Comparison of ENCODE assay signal across 38 cellular contexts in genomic region chr2:72038524-72038923, GRCh38.
"Had no signal": no experiment of that assay in that cellular context is flagged by ENCODE, and none has a peak within 500 bp of the region (broad histone marks: within the 10 kb centered on the region; RNA-seq: fewer than 3 reads in every experiment).

No MANE protein-coding gene starts in this region.

- H3K4me3 ChIP-seq: ascending aorta, cardiac muscle cell had no signal

- H3K27me3 Mint-ChIP-seq: activated B cell treated with CpG ODN at 0.5 μM for 24 hours; activated CD4-positive, alpha-beta memory T cell treated with anti-CD3 and anti-CD28 coated beads, Interleukin-2, amount 10 ng/mL, durations not matched to agents 7 days and 5 days; activated CD4-positive, alpha-beta T cell treated with anti-CD3 and anti-CD28 coated beads, Interleukin-2, amount 10 ng/mL, durations not matched to agents 24 days and 14 days; activated CD8-positive, alpha-beta memory T cell treated with anti-CD3 and anti-CD28 coated beads, Interleukin-2, amount 10 ng/mL, durations not matched to agents 7 days and 5 days; activated naive CD4-positive, alpha-beta T cell treated with anti-CD3 and anti-CD28 coated beads, Interleukin-2, amount 50 U/mL, for 24 hours; activated naive CD8-positive, alpha-beta T cell treated with anti-CD3 and anti-CD28 coated beads, Interleukin-2, amount 50 U/mL, for 24 hours; activated T-cell treated with anti-CD3 and anti-CD28 coated beads, Interleukin-2, amount 50 U/mL, for 24 hours had no signal

- H3K27me3 ChIP-seq: ascending aorta, cardiac muscle cell had no signal

- H3K4me1 ChIP-seq: ascending aorta had no signal

- ATAC-seq: activated CD8-positive, alpha-beta memory T cell treated with anti-CD3 and anti-CD28 coated beads, Interleukin-2, amount 10 ng/mL, durations not matched to agents 7 days and 5 days; activated CD8-positive, alpha-beta T cell treated with anti-CD3 and anti-CD28 coated beads, Interleukin-2, amount 10 ng/mL, durations not matched to agents 7 days and 5 days; activated naive CD8-positive, alpha-beta T cell treated with anti-CD3 and anti-CD28 coated beads, Interleukin-2, amount 50 U/mL, for 24 hours had no signal

- H3K36me3 Mint-ChIP-seq: activated CD8-positive, alpha-beta memory T cell treated with anti-CD3 and anti-CD28 coated beads, Interleukin-2, amount 10 ng/mL, durations not matched to agents 7 days and 5 days; activated naive CD4-positive, alpha-beta T cell treated with anti-CD3 and anti-CD28 coated beads, Interleukin-2, amount 10 ng/mL, durations not matched to agents 7 days and 5 days; activated naive CD4-positive, alpha-beta T cell treated with anti-CD3 and anti-CD28 coated beads, Interleukin-2, amount 50 U/mL, for 24 hours; activated naive CD8-positive, alpha-beta T cell; activated naive CD8-positive, alpha-beta T cell treated with anti-CD3 and anti-CD28 coated beads, Interleukin-2, amount 10 ng/mL, durations not matched to agents 7 days and 5 days; brain had no signal

- H3K27ac Mint-ChIP-seq: activated B cell treated with CpG ODN at 0.5 μM for 24 hours; activated CD4-positive, alpha-beta memory T cell treated with anti-CD3 and anti-CD28 coated beads, Interleukin-2, amount 10 ng/mL, durations not matched to agents 7 days and 5 days; activated CD4-positive, alpha-beta T cell treated with anti-CD3 and anti-CD28 coated beads, Interleukin-2, amount 10 ng/mL, durations not matched to agents 24 days and 14 days; activated CD8-positive, alpha-beta memory T cell treated with anti-CD3 and anti-CD28 coated beads, Interleukin-2, amount 10 ng/mL, durations not matched to agents 7 days and 5 days; activated CD8-positive, alpha-beta T cell treated with anti-CD3 and anti-CD28 coated beads, Interleukin-2, amount 10 ng/mL, durations not matched to agents 7 days and 5 days; activated naive CD4-positive, alpha-beta T cell treated with anti-CD3 and anti-CD28 coated beads, Interleukin-2, amount 10 ng/mL, durations not matched to agents 7 days and 5 days; activated naive CD4-positive, alpha-beta T cell treated with anti-CD3 and anti-CD28 coated beads, Interleukin-2, amount 50 U/mL, for 24 hours; activated naive CD8-positive, alpha-beta T cell; activated naive CD8-positive, alpha-beta T cell treated with anti-CD3 and anti-CD28 coated beads, Interleukin-2, amount 50 U/mL, for 24 hours; activated T-cell treated with anti-CD3 and anti-CD28 coated beads, Interleukin-2, amount 50 U/mL, for 24 hours; activated T-helper 2 cell treated with anti-CD3 and anti-CD28 coated beads, Interferon-gamma antibody, Interleukin-2, Interleukin-4, amounts not matched to agents 10 μg/mL and 5 μg/mL and 100 μg/mL, durations not matched to agents 14 hours and 24 hours and 36 hours; brain; T-helper 1 cell treated with Interleukin-12 subunit alpha and Interleukin-12 subunit beta and Interleukin-4 antibody, amounts not matched to agents 30 μg/mL and 1 μg/mL, for 36 hours; T-helper 2 cell treated with Interferon-gamma antibody and Interleukin-4, amounts not matched to agents 5 μg/mL and 100 μg/mL, for 36 hours had no signal

- DNase-seq: activated B cell treated with CpG ODN at 0.5 μM for 24 hours; activated CD4-positive, alpha-beta memory T cell treated with anti-CD3 and anti-CD28 coated beads, Interleukin-2, amount 10 ng/mL, durations not matched to agents 7 days and 5 days; activated CD4-positive, alpha-beta T cell treated with anti-CD3 and anti-CD28 coated beads for 4 hours; activated CD4-positive, alpha-beta T cell treated with anti-CD3 and anti-CD28 coated beads, Interleukin-2, amount 10 ng/mL, durations not matched to agents 24 days and 14 days; activated CD4-positive, alpha-beta T cell treated with anti-CD3 and anti-CD28 coated beads, Interleukin-2, amount 50 U/mL, for 1 hour; activated CD4-positive, alpha-beta T cell treated with anti-CD3 and anti-CD28 coated beads, Interleukin-2, amount 50 U/mL, for 4 hours; activated CD4-positive, CD25-positive, alpha-beta regulatory T cell treated with anti-CD3 and anti-CD28 coated beads, Interleukin-2, amount 50 U/mL, for 72 hours; activated CD8-positive, alpha-beta memory T cell treated with anti-CD3 and anti-CD28 coated beads for 24 hours; activated CD8-positive, alpha-beta memory T cell treated with anti-CD3 and anti-CD28 coated beads, Interleukin-2, amount 10 ng/mL, durations not matched to agents 7 days and 5 days; activated CD8-positive, alpha-beta memory T cell treated with anti-CD3 and anti-CD28 coated beads, Interleukin-2, amount 50 U/mL, for 48 hours; activated CD8-positive, alpha-beta T cell treated with anti-CD3 and anti-CD28 coated beads, Interleukin-2, amount 10 ng/mL, durations not matched to agents 7 days and 5 days; activated effector memory CD4-positive, alpha-beta T cell treated with Interleukin-2 at 50 U/mL for 16 hours; activated gamma-delta T cell; activated naive CD4-positive, alpha-beta T cell treated with anti-CD3 and anti-CD28 coated beads, Interleukin-2, amount 10 ng/mL, durations not matched to agents 7 days and 5 days; activated naive CD4-positive, alpha-beta T cell treated with Interleukin-2 at 50 U/mL for 16 hours; activated naive CD8-positive, alpha-beta T cell treated with anti-CD3 and anti-CD28 coated beads, Interleukin-2, amount 10 ng/mL, durations not matched to agents 7 days and 5 days; activated naive CD8-positive, alpha-beta T cell treated with anti-CD3 and anti-CD28 coated beads, Interleukin-2, amount 50 U/mL, for 24 hours; activated T-cell treated with anti-CD3 and anti-CD28 coated beads, Interleukin-2, amount 50 U/mL, for 24 hours; activated T-cell treated with anti-CD3 and anti-CD28 coated beads, Interleukin-2, amount 50 U/mL, for 48 hours; amygdala; anterior cingulate cortex; caudate nucleus; cerebellar nuclear complex; T-helper 1 cell; T-helper 2 cell; T-helper 9 cell had no signal

- H3K9me3 Mint-ChIP-seq: activated CD4-positive, alpha-beta T cell treated with anti-CD3 and anti-CD28 coated beads, Interleukin-2, amount 10 ng/mL, durations not matched to agents 24 days and 14 days; activated naive CD8-positive, alpha-beta T cell treated with anti-CD3 and anti-CD28 coated beads, Interleukin-2, amount 10 ng/mL, durations not matched to agents 7 days and 5 days; activated T-helper 2 cell treated with anti-CD3 and anti-CD28 coated beads, Interferon-gamma antibody, Interleukin-2, Interleukin-4, amounts not matched to agents 10 μg/mL and 5 μg/mL and 100 μg/mL, durations not matched to agents 14 hours and 24 hours and 36 hours; central memory CD8-positive, alpha-beta T cell had no signal

- H3K4me1 Mint-ChIP-seq: activated B cell treated with CpG ODN at 0.5 μM for 24 hours; activated CD4-positive, alpha-beta memory T cell treated with anti-CD3 and anti-CD28 coated beads, Interleukin-2, amount 10 ng/mL, durations not matched to agents 7 days and 5 days; activated CD4-positive, alpha-beta T cell treated with anti-CD3 and anti-CD28 coated beads, Interleukin-2, amount 10 ng/mL, durations not matched to agents 24 days and 14 days; activated CD8-positive, alpha-beta memory T cell treated with anti-CD3 and anti-CD28 coated beads, Interleukin-2, amount 10 ng/mL, durations not matched to agents 7 days and 5 days; activated naive CD4-positive, alpha-beta T cell treated with anti-CD3 and anti-CD28 coated beads, Interleukin-2, amount 10 ng/mL, durations not matched to agents 7 days and 5 days; activated naive CD4-positive, alpha-beta T cell treated with anti-CD3 and anti-CD28 coated beads, Interleukin-2, amount 50 U/mL, for 24 hours; activated naive CD8-positive, alpha-beta T cell treated with anti-CD3 and anti-CD28 coated beads, Interleukin-2, amount 10 ng/mL, durations not matched to agents 7 days and 5 days; activated naive CD8-positive, alpha-beta T cell treated with anti-CD3 and anti-CD28 coated beads, Interleukin-2, amount 50 U/mL, for 24 hours; brain; central memory CD8-positive, alpha-beta T cell had no signal

- H3K36me3 ChIP-seq: ascending aorta, cardiac muscle cell had no signal

- H3K9me3 ChIP-seq: ascending aorta had no signal

- FAIRE-seq: bronchial epithelial cell, TTC549 had no signal

- H3K4me3 Mint-ChIP-seq: activated B cell treated with CpG ODN at 0.5 μM for 24 hours; activated CD4-positive, alpha-beta memory T cell treated with anti-CD3 and anti-CD28 coated beads, Interleukin-2, amount 10 ng/mL, durations not matched to agents 7 days and 5 days; activated CD4-positive, alpha-beta T cell treated with anti-CD3 and anti-CD28 coated beads, Interleukin-2, amount 10 ng/mL, durations not matched to agents 24 days and 14 days; activated CD8-positive, alpha-beta memory T cell treated with anti-CD3 and anti-CD28 coated beads, Interleukin-2, amount 10 ng/mL, durations not matched to agents 7 days and 5 days; activated CD8-positive, alpha-beta T cell treated with anti-CD3 and anti-CD28 coated beads, Interleukin-2, amount 10 ng/mL, durations not matched to agents 7 days and 5 days; activated naive CD4-positive, alpha-beta T cell treated with anti-CD3 and anti-CD28 coated beads, Interleukin-2, amount 10 ng/mL, durations not matched to agents 7 days and 5 days; activated naive CD4-positive, alpha-beta T cell treated with anti-CD3 and anti-CD28 coated beads, Interleukin-2, amount 50 U/mL, for 24 hours; activated naive CD8-positive, alpha-beta T cell; activated naive CD8-positive, alpha-beta T cell treated with anti-CD3 and anti-CD28 coated beads, Interleukin-2, amount 10 ng/mL, durations not matched to agents 7 days and 5 days; activated naive CD8-positive, alpha-beta T cell treated with anti-CD3 and anti-CD28 coated beads, Interleukin-2, amount 50 U/mL, for 24 hours; activated T-cell treated with anti-CD3 and anti-CD28 coated beads, Interleukin-2, amount 50 U/mL, for 24 hours; brain; central memory CD8-positive, alpha-beta T cell; T-helper 1 cell treated with Interleukin-12 subunit alpha and Interleukin-12 subunit beta and Interleukin-4 antibody, amounts not matched to agents 30 μg/mL and 1 μg/mL, for 36 hours; T-helper 2 cell treated with Interferon-gamma antibody and Interleukin-4, amounts not matched to agents 5 μg/mL and 100 μg/mL, for 36 hours had no signal

- H3K27ac ChIP-seq: ascending aorta, cardiac muscle cell, VCaP had no signal
